10 cellular contexts compared by ENCODE assay signal in the genomic region with DNA sequence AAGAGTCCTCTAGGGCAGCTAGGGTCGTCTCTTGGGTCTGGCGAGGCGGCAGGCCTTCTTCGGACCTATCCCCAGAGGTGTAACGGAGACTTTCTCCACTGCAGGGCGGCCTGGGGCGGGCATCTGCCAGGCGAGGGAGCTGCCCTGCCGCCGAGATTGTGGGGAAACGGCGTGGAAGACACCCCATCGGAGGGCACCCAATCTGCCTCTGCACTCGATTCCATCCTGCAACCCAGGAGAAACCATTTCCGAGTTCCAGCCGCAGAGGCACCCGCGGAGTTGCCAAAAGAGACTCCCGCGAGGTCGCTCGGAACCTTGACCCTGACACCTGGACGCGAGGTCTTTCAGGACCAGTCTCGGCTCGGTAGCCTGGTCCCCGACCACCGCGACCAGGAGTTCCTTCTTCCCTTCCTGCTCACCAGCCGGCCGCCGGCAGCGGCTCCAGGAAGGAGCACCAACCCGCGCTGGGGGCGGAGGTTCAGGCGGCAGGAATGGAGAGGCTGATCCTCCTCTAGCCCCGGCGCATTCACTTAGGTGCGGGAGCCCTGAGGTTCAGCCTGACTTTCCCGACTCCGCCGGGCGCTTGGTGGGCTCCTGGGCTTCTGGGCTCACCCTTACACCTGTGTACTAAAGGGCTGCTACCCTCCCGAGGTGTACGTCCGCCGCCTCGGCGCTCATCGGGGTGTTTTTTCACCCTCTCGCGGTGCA. TPM values are rescaled to one million over a fixed set of nuclear protein-coding genes. Genes with fewer than 3 reads are reported as not detected.
DNase-seq lines count a peak whose midpoint lies in the region; ATAC-seq, FAIRE-seq and TF ChIP-seq lines count a peak whose summit lies in the region.
"Had no signal": no experiment of that assay in that cellular context is flagged by ENCODE, and none has a peak within 500 bp of the region (broad histone marks: within the 10 kb centered on the region; RNA-seq: fewer than 3 reads in every experiment).

No MANE protein-coding gene starts in this region.

- H3K4me1 ChIP-seq in IMR-90 (ENCODE audit: control insufficient read depth, insufficient read depth, low read length) (no peaks in the 10 kb centered on the region), keratinocyte (ENCODE audit: control insufficient read depth, extremely low read depth, insufficient read depth, low read length) (no peaks in the 10 kb centered on the region), stomach (peaks cover 12 to 37% (median 35%) of the 10 kb centered on the region in 4 donors)

- peak; percentile 42 for ATAC-seq in IMR-90 (ENCODE audit: low read depth)

- H2AFZ ChIP-seq in IMR-90 (replicated peaks; ENCODE audit: low read length, poor library complexity) (peak overlapping the region; percentile 81), keratinocyte (ENCODE audit: control insufficient read depth, low read length) (peak overlapping the region; percentile 75)

- H3K4me3 ChIP-seq in IMR-90 (ENCODE audit: insufficient read depth, low read depth, low read length) (no peak overlapping the region), bronchial epithelial cell (ENCODE audit: low read depth, low read length) (peak overlapping the region; percentile 22), keratinocyte (ENCODE audit: control insufficient read depth in 2 of 3, extremely low read depth in 1 of 3, insufficient read depth in 2 of 3, low read depth in 1 of 3, low read length in 3 of 3) (peak overlapping the region; percentile 24 to 52 (median 44)), stomach (peak overlapping the region; percentile 26 to 45 (median 30))

- CTCF ChIA-PET in IMR-90 (lab: Yijun Ruan, JAX): interaction anchor here (0.6 kb wide), 1 partner anchor 814 kb away, joined by 3 read pairs; no protein-coding TSS in a partner anchor

- peak overlapping the region; percentile 21 for H2AK9ac ChIP-seq in IMR-90 (replicated peaks; ENCODE audit: low read depth, low read length, poor library complexity)

- H3K9ac ChIP-seq in IMR-90 (ENCODE audit: low read depth, low read length) (no peak overlapping the region), keratinocyte (ENCODE audit: control insufficient read depth, extremely low read depth, insufficient read depth, low read length) (no peak overlapping the region)

- no peak for FAIRE-seq in bronchial epithelial cell (lab: Jason Lieb, UNC)
- FAIRE-seq in keratinocyte (lab: Jason Lieb, UNC): no peak
- FAIRE-seq: GM12891 had no signal

- H4K5ac ChIP-seq in IMR-90 (ENCODE audit: low read depth, low read length): no peak overlapping the region

- H2BK20ac ChIP-seq in IMR-90 (ENCODE audit: low read depth, low read length): no peak overlapping the region

- H3K14ac ChIP-seq in IMR-90 (replicated peaks; ENCODE audit: low read depth, low read length): no peak overlapping the region

- H3K9me1 ChIP-seq in IMR-90 (ENCODE audit: insufficient read depth, low read length): 0 out of 2 replicates have a peak, but pooled peaks cover 2% of the 10 kb centered on the region
- H3K9me1 ChIP-seq in keratinocyte (ENCODE audit: control insufficient read depth, extremely low read depth, insufficient read depth, low read length): no peaks in the 10 kb centered on the region

- no peak overlapping the region for H3K56ac ChIP-seq in IMR-90 (ENCODE audit: extremely low read depth, insufficient read depth, low read length)

- no peak overlapping the region for H2BK5ac ChIP-seq in IMR-90 (ENCODE audit: low read depth, low read length, poor library complexity, severe bottlenecking)

- H4K91ac ChIP-seq in IMR-90 (ENCODE audit: insufficient read depth, low read depth, low read length): no peak overlapping the region

- no peak for TF ChIP-seq RAD21 in IMR-90 (IDR thresholded peaks at IDR 0.05; ENCODE audit: low read length)

- no peak overlapping the region for H2BK120ac ChIP-seq in IMR-90 (ENCODE audit: low read depth, low read length)

- no peak for TF ChIP-seq POLR2A in IMR-90 (IDR thresholded peaks at IDR 0.05; ENCODE audit: low read depth, low read length)
- TF ChIP-seq POLR2A in stomach (IDR thresholded peaks at IDR 0.05): no peak

- H4K20me1 ChIP-seq in IMR-90 (ENCODE audit: insufficient read depth, low read length): no peaks in the 10 kb centered on the region; the same call in 1 of the 2 replicates
- H4K20me1 ChIP-seq in keratinocyte (ENCODE audit: control insufficient read depth, extremely low read depth, insufficient read depth, low read length): no peaks in the 10 kb centered on the region

- no peak overlapping the region for H3K23ac ChIP-seq in IMR-90 (ENCODE audit: low read depth, low read length)

- H3K36me3 ChIP-seq in IMR-90 (ENCODE audit: control insufficient read depth, insufficient read depth, low read length) (no peaks in the 10 kb centered on the region), bronchial epithelial cell (ENCODE audit: control insufficient read depth, insufficient read depth, low read length) (peaks cover 4% of the 10 kb centered on the region), keratinocyte (ENCODE audit: control insufficient read depth in 2 of 2, extremely low read depth in 1 of 2, insufficient read depth in 2 of 2, low read length in 2 of 2) (no peaks in the 10 kb centered on the region), stomach (peaks cover 0 to 11% (median 0%) of the 10 kb centered on the region in 4 donors)

- H3K27me3 ChIP-seq in IMR-90 (ENCODE audit: control insufficient read depth, insufficient read depth, low read length) (peaks cover 90% of the 10 kb centered on the region), bronchial epithelial cell (ENCODE audit: control insufficient read depth, insufficient read depth, low read length) (no peaks in the 10 kb centered on the region), keratinocyte (ENCODE audit: control insufficient read depth, extremely low read depth, insufficient read depth, low read length) (peaks cover 86% of the 10 kb centered on the region), stomach (peaks cover 0 to 100% (median 78%) of the 10 kb centered on the region in 3 donors)

- DNase-seq in IMR-90: no peak
- no peak for DNase-seq in bronchial epithelial cell (ENCODE audit: low read depth)
- DNase-seq in keratinocyte (ENCODE audit: low read depth, low spot score): no peak
- DNase-seq in stomach: no peak
- DNase-seq in NAMALWA (ENCODE audit: low spot score): no peak
- DNase-seq in NCI-H1048 (lab: John Stamatoyannopoulos, UW): no peak
- no peak for DNase-seq in NCI-H1105 treated with DMSO at 0.1 percent for 48 hours (lab: John Stamatoyannopoulos, UW)
- DNase-seq: NCI-H1694 treated with DMSO at 0.1 percent for 48 hours had no signal

- dilution Hi-C loops in IMR-90 (cut with HindIII; ENCODE audit: low sequenced_read_pairs, unreplicated experiment): no loop called here
- dilution Hi-C loops in keratinocyte (cut with MboI; ENCODE audit: extremely low pct_ligation_motif_present, low sequenced_read_pairs): no loop called here

- H3K18ac ChIP-seq in IMR-90 (ENCODE audit: low read depth, low read length): no peak overlapping the region

- no peak overlapping the region for H2AK5ac ChIP-seq in IMR-90 (ENCODE audit: low read depth, low read length)

- no peak overlapping the region for H3K4ac ChIP-seq in IMR-90 (ENCODE audit: low read depth, low read length)

- H2BK15ac ChIP-seq in IMR-90 (ENCODE audit: low read depth, low read length): no peak overlapping the region

- 7% methylated on average over 17 of the region's 53 CpGs; no CpG with 5 or more reads in 1 of the 2 experiments for WGBS in IMR-90 (ENCODE audit: extremely low coverage in 2 of 2, insufficient read length in 1 of 2), 2 experiments
- 5 to 15% (median 9%) methylated on average over 38 to 53 of the region's 53 CpGs for WGBS in stomach, 5 donors

- H3K79me2 ChIP-seq in keratinocyte (ENCODE audit: control insufficient read depth, insufficient read depth, low read length): no peaks in the 10 kb centered on the region

- in situ Hi-C loops in IMR-90 (cut with MboI; ENCODE audit: low sequenced_read_pairs): no loop called here

- H3K27ac ChIP-seq in IMR-90 (ENCODE audit: insufficient read depth, low read length): no peak overlapping the region
- no peak overlapping the region for H3K27ac ChIP-seq in keratinocyte (ENCODE audit: control insufficient read depth, insufficient read depth, low read length)
- H3K27ac ChIP-seq in stomach: no peak overlapping the region
- H3K27ac ChIP-seq: skin epidermis had no signal

- H3K4me2 ChIP-seq in IMR-90 (ENCODE audit: low read depth, low read length): peak overlapping the region; percentile 62
- H3K4me2 ChIP-seq in keratinocyte (ENCODE audit: control insufficient read depth, extremely low read depth, insufficient read depth, low read depth, low read length): peak overlapping the region; percentile 80

- no peaks in the 10 kb centered on the region for H3K79me1 ChIP-seq in IMR-90 (ENCODE audit: low read depth in 1 of 2, low read length in 2 of 2)

- no peak for TF ChIP-seq EP300 in stomach (IDR thresholded peaks at IDR 0.05)

- H3K9me3 ChIP-seq in IMR-90 (ENCODE audit: control insufficient read depth, insufficient read depth, low read length): peaks cover 10% of the 10 kb centered on the region
- H3K9me3 ChIP-seq in keratinocyte (ENCODE audit: control insufficient read depth, low read depth, low read length): no peaks in the 10 kb centered on the region
- H3K9me3 ChIP-seq in stomach: no peaks in the 10 kb centered on the region

- H4K8ac ChIP-seq in IMR-90 (ENCODE audit: low read depth in 2 of 2, low read length in 2 of 2): no peak overlapping the region

- TF ChIP-seq CTCF in IMR-90 (conservative IDR thresholded peaks at IDR 0.05; ENCODE audit: low read depth, low read length) (no peak), bronchial epithelial cell (IDR thresholded peaks at IDR 0.05; ENCODE audit: insufficient read depth, low read length, severe bottlenecking) (no peak), keratinocyte (optimal IDR thresholded peaks at IDR 0.05 in 1 of 3, IDR thresholded peaks at IDR 0.05 in 1 of 3, conservative IDR thresholded peaks at IDR 0.05 in 1 of 3; ENCODE audit: extremely low read depth in 1 of 3, insufficient read depth in 2 of 3, low read length in 3 of 3) (no peak), stomach (IDR thresholded peaks at IDR 0.05) (no peak)

- no TSS peak for BruUV-seq in IMR-90 (replicated peaks; lab: Mats Ljungman, UMichigan)

- intact Hi-C loops in IMR-90 (cut with micrococcal nuclease) (no loop called here), stomach (cut with DNase I; ENCODE audit: low total_unique reads) (no loop called here)

- POLR2A ChIA-PET in IMR-90 (lab: Charles Lee; ENCODE audit: unreplicated experiment): no interaction called here

RNA-seq across cellular contexts. Expression of gene SIX2, which starts 8.2 kb away (rescaled TPM):
- total RNA-seq in IMR-90 (2012; rRNA removed) (not detected in 2 replicates), bronchial epithelial cell (3.7 and 4.2 TPM in 2 replicates), stomach (10 to 100 TPM in 2 of 5 donors, 1 to 10 TPM in 2, not detected in 1; 2.6 to 17.9 (median 11.0) TPM)
- polyA plus RNA-seq in IMR-90 (2012; rRNA removed) (not detected in 2 replicates), keratinocyte (not detected in 3 replicates), stomach (1 to 10 TPM in 2 of 3 donors, under 1 TPM in 1; 0.20 to 7.5 (median 3.8) TPM)
- polyA plus RNA-seq in IMR-90 (2012; cell fraction: cytosol; rRNA removed): not detected in 2 replicates
- not detected in 2 replicates for polyA plus RNA-seq in IMR-90 (2012; cell fraction: nucleus; rRNA removed; ENCODE audit: low replicate concordance)
- polyA plus RNA-seq in keratinocyte (2011; ENCODE audit: low read depth): not detected
- 0.02 and 0.03 TPM in 2 replicates for polyA plus RNA-seq in keratinocyte (2011; cell fraction: cytosol; rRNA removed)
- polyA plus RNA-seq in keratinocyte (2011; cell fraction: nucleus; rRNA removed): not detected in 2 replicates
- polyA plus RNA-seq in keratinocyte (2012; ENCODE audit: low replicate concordance): not detected in 2 replicates
- not detected in 3 replicates for polyA minus RNA-seq in keratinocyte
- not detected for polyA minus RNA-seq in keratinocyte (2011; cell fraction: cytosol; rRNA and poly(A)+ RNA removed)
- polyA minus RNA-seq in keratinocyte (2011; cell fraction: nucleus; rRNA and poly(A)+ RNA removed): 0.32 TPM in 1 of 2 replicates, not detected in the other

RNA-seq across cellular contexts. Expression of gene SIX3, which starts 59.6 kb away (rescaled TPM):
- total RNA-seq in IMR-90 (2012; rRNA removed) (not detected in 2 replicates), bronchial epithelial cell (not detected in 2 replicates), stomach (not detected)
- polyA plus RNA-seq in IMR-90 (2012; rRNA removed) (not detected in 2 replicates), keratinocyte (not detected in 3 replicates), stomach (not detected)
- not detected in 2 replicates for polyA plus RNA-seq in IMR-90 (2012; cell fraction: cytosol; rRNA removed)
- polyA plus RNA-seq in IMR-90 (2012; cell fraction: nucleus; rRNA removed; ENCODE audit: low replicate concordance): not detected in 2 replicates
- not detected for polyA plus RNA-seq in keratinocyte (2011; ENCODE audit: low read depth)
- polyA plus RNA-seq in keratinocyte (2011; cell fraction: cytosol; rRNA removed): not detected in 2 replicates
- polyA plus RNA-seq in keratinocyte (2011; cell fraction: nucleus; rRNA removed): not detected in 2 replicates
- not detected in 2 replicates for polyA plus RNA-seq in keratinocyte (2012; ENCODE audit: low replicate concordance)
- polyA minus RNA-seq in keratinocyte: not detected in 3 replicates
- polyA minus RNA-seq in keratinocyte (2011; cell fraction: cytosol; rRNA and poly(A)+ RNA removed): not detected
- not detected in 2 replicates for polyA minus RNA-seq in keratinocyte (2011; cell fraction: nucleus; rRNA and poly(A)+ RNA removed)
